Comparison of ENCODE assay signal across 2 cellular contexts in the genomic region with DNA sequence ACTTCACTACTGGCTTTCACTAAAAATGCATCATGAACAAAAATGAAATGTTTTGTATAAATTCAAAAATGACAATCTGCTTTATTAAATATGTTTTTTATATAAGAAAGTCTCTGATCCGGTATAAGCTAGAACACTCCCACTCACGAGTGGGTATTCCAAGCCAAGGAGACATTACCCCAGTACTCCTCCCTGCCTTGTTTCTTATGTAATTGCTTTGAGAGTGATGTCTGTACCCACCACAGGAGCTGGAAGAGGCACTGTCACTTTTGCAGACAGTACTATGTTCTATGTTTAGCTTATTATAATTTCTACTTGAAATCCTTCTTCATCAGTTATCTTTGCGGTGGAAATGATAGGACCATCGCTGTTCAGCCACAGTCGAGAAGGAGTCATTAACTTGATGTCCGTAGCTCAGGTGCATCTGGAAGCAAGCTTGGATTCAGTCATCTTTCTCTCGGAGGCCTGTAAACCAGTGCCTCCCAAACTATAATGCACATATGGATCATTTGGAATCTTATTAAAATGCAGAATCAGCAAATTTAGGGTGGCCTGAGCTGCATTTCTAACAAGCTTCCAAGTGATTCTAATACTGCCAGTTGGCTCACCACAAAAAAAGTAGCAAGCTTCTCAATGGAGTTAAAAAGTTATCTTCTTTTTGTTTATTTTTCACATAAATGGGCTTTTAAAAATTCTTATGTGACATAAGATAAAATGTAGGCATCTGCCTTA.
A peak's percentile ranks its signal among the peaks of the same experiment; 100 is the strongest.
TF ChIP-seq lines count a peak whose summit lies in the region.

No MANE protein-coding gene starts in this region.

TF ChIP-seq in HepG2, 621 proteins besides CTCF, POLR2A, EP300 and RAD21 (continued from another document):
- TF ChIP-seq, protein P1, sequence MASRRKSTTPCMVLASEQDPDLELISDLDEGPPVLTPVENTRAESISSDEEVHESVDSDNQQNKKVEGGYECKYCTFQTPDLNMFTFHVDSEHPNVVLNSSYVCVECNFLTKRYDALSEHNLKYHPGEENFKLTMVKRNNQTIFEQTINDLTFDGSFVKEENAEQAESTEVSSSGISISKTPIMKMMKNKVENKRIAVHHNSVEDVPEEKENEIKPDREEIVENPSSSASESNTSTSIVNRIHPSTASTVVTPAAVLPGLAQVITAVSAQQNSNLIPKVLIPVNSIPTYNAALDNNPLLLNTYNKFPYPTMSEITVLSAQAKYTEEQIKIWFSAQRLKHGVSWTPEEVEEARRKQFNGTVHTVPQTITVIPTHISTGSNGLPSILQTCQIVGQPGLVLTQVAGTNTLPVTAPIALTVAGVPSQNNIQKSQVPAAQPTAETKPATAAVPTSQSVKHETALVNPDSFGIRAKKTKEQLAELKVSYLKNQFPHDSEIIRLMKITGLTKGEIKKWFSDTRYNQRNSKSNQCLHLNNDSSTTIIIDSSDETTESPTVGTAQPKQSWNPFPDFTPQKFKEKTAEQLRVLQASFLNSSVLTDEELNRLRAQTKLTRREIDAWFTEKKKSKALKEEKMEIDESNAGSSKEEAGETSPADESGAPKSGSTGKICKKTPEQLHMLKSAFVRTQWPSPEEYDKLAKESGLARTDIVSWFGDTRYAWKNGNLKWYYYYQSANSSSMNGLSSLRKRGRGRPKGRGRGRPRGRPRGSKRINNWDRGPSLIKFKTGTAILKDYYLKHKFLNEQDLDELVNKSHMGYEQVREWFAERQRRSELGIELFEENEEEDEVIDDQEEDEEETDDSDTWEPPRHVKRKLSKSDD (CRISPR knock-in tag; IDR thresholded peaks at IDR 0.05; ENCODE audit: low read depth): no peak
- TF ChIP-seq MAFF (IDR thresholded peaks at IDR 0.05; ENCODE audit: low read depth, low read length) (peak; percentile 96), ZFP36L1 (CRISPR knock-in tag; IDR thresholded peaks at IDR 0.05) (no peak), ZNF335 (CRISPR knock-in tag; IDR thresholded peaks at IDR 0.05) (no peak), ZNF432 (CRISPR knock-in tag; IDR thresholded peaks at IDR 0.05; ENCODE audit: borderline replicate concordance) (no peak), RCOR2 (CRISPR knock-in tag; IDR thresholded peaks at IDR 0.05) (no peak), ZNF496 (CRISPR knock-in tag; IDR thresholded peaks at IDR 0.05; ENCODE audit: insufficient replicate concordance) (no peak), TCF12 (IDR thresholded peaks at IDR 0.05) (no peak), TCF12 (CRISPR knock-in tag; IDR thresholded peaks at IDR 0.05) (no peak), HNRNPK (IDR thresholded peaks at IDR 0.05; ENCODE audit: low read depth, low read length, poor library complexity, severe bottlenecking) (no peak)
- TF ChIP-seq, protein P2, sequence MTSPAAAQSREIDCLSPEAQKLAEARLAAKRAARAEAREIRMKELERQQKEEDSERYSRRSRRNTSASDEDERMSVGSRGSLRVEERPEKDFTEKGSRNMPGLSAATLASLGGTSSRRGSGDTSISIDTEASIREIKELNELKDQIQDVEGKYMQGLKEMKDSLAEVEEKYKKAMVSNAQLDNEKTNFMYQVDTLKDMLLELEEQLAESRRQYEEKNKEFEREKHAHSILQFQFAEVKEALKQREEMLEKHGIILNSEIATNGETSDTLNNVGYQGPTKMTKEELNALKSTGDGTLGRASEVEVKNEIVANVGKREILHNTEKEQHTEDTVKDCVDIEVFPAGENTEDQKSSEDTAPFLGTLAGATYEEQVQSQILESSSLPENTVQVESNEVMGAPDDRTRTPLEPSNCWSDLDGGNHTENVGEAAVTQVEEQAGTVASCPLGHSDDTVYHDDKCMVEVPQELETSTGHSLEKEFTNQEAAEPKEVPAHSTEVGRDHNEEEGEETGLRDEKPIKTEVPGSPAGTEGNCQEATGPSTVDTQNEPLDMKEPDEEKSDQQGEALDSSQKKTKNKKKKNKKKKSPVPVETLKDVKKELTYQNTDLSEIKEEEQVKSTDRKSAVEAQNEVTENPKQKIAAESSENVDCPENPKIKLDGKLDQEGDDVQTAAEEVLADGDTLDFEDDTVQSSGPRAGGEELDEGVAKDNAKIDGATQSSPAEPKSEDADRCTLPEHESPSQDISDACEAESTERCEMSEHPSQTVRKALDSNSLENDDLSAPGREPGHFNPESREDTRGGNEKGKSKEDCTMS (CRISPR knock-in tag; conservative IDR thresholded peaks at IDR 0.05): no peak
- TF ChIP-seq, protein P3, sequence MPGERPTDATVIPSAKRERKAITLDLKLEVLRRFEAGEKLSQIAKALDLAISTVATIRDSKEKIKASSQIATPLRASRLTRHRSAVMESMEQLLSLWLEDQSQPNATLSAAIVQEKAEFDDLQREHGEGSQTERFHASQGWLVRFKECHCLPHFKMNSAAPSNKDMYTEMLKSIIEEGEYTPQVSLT (CRISPR knock-in tag; IDR thresholded peaks at IDR 0.05; ENCODE audit: borderline replicate concordance, low read depth): no peak

TF ChIP-seq in K562, 482 proteins besides CTCF, POLR2A, EP300 and RAD21 (continued from another document):
- TF ChIP-seq, protein P4, sequence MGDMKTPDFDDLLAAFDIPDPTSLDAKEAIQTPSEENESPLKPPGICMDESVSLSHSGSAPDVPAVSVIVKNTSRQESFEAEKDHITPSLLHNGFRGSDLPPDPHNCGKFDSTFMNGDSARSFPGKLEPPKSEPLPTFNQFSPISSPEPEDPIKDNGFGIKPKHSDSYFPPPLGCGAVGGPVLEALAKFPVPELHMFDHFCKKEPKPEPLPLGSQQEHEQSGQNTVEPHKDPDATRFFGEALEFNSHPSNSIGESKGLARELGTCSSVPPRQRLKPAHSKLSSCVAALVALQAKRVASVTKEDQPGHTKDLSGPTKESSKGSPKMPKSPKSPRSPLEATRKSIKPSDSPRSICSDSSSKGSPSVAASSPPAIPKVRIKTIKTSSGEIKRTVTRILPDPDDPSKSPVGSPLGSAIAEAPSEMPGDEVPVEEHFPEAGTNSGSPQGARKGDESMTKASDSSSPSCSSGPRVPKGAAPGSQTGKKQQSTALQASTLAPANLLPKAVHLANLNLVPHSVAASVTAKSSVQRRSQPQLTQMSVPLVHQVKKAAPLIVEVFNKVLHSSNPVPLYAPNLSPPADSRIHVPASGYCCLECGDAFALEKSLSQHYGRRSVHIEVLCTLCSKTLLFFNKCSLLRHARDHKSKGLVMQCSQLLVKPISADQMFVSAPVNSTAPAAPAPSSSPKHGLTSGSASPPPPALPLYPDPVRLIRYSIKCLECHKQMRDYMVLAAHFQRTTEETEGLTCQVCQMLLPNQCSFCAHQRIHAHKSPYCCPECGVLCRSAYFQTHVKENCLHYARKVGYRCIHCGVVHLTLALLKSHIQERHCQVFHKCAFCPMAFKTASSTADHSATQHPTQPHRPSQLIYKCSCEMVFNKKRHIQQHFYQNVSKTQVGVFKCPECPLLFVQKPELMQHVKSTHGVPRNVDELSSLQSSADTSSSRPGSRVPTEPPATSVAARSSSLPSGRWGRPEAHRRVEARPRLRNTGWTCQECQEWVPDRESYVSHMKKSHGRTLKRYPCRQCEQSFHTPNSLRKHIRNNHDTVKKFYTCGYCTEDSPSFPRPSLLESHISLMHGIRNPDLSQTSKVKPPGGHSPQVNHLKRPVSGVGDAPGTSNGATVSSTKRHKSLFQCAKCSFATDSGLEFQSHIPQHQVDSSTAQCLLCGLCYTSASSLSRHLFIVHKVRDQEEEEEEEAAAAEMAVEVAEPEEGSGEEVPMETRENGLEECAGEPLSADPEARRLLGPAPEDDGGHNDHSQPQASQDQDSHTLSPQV (IDR thresholded peaks at IDR 0.05): no peak
- no peak for TF ChIP-seq MEIS2 (IDR thresholded peaks at IDR 0.05; ENCODE audit: partially characterized antibody)
- TF ChIP-seq MAFF (IDR thresholded peaks at IDR 0.05; ENCODE audit: low read length): peak; percentile 86
- no peak for TF ChIP-seq ZNF561 (CRISPR knock-in tag; conservative IDR thresholded peaks at IDR 0.05)
- no peak for TF ChIP-seq ZNF324 (CRISPR knock-in tag; IDR thresholded peaks at IDR 0.05)
- no peak for TF ChIP-seq XRCC3 (IDR thresholded peaks at IDR 0.05)
- TF ChIP-seq ZNF785 (CRISPR knock-in tag; IDR thresholded peaks at IDR 0.05): no peak
- TF ChIP-seq BRD9 (IDR thresholded peaks at IDR 0.05; ENCODE audit: low read depth, partially characterized antibody): no peak
- TF ChIP-seq C11orf30 (IDR thresholded peaks at IDR 0.05; ENCODE audit: low read depth): peak; percentile 41; the same call in 1 of the 2 replicates
- TF ChIP-seq GABPB2 (CRISPR knock-in tag; conservative IDR thresholded peaks at IDR 0.05): no peak
- no peak for TF ChIP-seq ZNF707 (CRISPR knock-in tag; conservative IDR thresholded peaks at IDR 0.05)
- TF ChIP-seq SNRNP70 (optimal IDR thresholded peaks at IDR 0.05; ENCODE audit: low read depth, low read length): no peak
